ENCODE assay signal across 8 cellular contexts in the genomic region with DNA sequence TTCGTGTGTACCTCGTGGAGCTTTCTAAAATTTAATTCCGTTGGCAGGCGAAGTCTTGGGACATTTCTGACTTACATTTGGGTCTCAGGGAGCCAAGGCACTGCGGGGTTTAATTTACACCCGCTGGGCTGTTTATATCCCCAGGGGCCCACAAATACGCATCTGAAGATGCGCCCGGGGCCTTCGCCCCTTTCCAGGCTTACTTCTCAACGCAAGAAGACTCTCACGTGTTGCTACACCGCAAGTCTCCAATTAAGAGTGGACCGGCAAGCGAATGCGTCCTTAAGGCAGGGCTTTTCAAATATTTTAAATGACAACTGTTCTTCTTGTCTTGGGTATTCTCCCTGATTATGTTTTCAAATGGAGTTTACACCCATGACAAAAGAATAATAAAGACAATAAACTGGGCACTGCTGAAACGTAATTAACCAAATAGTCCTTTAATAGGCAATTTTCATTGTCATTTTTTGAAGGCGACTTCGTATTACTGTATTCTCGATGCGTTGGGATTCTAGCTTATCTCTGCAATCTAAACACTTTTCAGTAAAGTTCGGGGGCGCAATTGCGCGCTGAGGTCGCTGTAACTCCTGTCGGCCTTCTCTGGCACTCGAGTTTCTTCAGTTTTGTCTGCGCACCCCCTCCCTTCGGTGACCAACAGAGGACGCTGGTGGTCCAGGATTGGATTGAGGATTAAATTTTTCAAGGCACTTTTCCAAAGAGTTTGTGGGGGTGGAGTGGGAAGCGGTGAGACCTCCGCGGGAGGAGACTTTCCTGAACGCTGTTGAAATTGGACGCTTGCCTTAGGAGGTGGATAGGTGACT. TPM values are rescaled to one million over a fixed set of nuclear protein-coding genes. Genes with fewer than 3 reads are reported as not detected.
A peak's percentile ranks its signal among the peaks of the same experiment; 100 is the strongest.
DNase-seq lines count a peak whose midpoint lies in the region; ATAC-seq, FAIRE-seq and TF ChIP-seq lines count a peak whose summit lies in the region.

No MANE protein-coding gene starts in this region.

- H3K4me1 ChIP-seq in A673 (ENCODE audit: insufficient read depth, low read length, poor library complexity, severe bottlenecking) (peaks cover 5% of the 10 kb centered on the region), OCI-LY3 (ENCODE audit: low read length) (peaks cover 15% of the 10 kb centered on the region), left lung (peaks cover 12 to 32% of the 10 kb centered on the region in 2 donors), thoracic aorta (ENCODE audit: control insufficient read depth in 1 of 2, low read depth in 2 of 2) (peaks cover 8 to 67% of the 10 kb centered on the region in 2 donors)

- TF ChIP-seq CTCF in A673 (conservative IDR thresholded peaks at IDR 0.05; ENCODE audit: low read depth, low read length) (peak; percentile 75), OCI-LY3 (IDR thresholded peaks at IDR 0.05; ENCODE audit: low read depth, low read length) (peak; percentile 57), choroid plexus epithelial cell (conservative IDR thresholded peaks at IDR 0.05; ENCODE audit: low read depth, low read length) (peak; percentile 99), left lung (IDR thresholded peaks at IDR 0.05) (peak; percentile 54 to 76), thoracic aorta (IDR thresholded peaks at IDR 0.05) (peak; percentile 92)

- H3K27me3 ChIP-seq in A673 (replicated peaks; ENCODE audit: insufficient read depth, low read depth, low read length, poor library complexity) (peaks cover 78% of the 10 kb centered on the region), OCI-LY3 (ENCODE audit: low read depth, low read length) (peaks cover 7% of the 10 kb centered on the region), left lung (peaks cover 32 to 78% of the 10 kb centered on the region in 2 donors), thoracic aorta (replicated peaks; ENCODE audit: insufficient read depth) (no peaks in the 10 kb centered on the region)

- H3K9ac ChIP-seq in OCI-LY3 (ENCODE audit: low read length) = no peak overlapping the region

- no peak overlapping the region for H3K4me3 ChIP-seq in A673 (ENCODE audit: low read depth, low read length, poor library complexity, severe bottlenecking)
- H3K4me3 ChIP-seq in OCI-LY3 (ENCODE audit: low read length) = peak overlapping the region; percentile 73; the same call in 1 of the 2 replicates
- peak overlapping the region; percentile 55 for H3K4me3 ChIP-seq in choroid plexus epithelial cell (ENCODE audit: low read depth, low read length)
- H3K4me3 ChIP-seq in left lung = peak overlapping the region in 1 of 2 donors; percentile 29
- peak overlapping the region; percentile 74 for H3K4me3 ChIP-seq in thoracic aorta

- POLR2A ChIA-PET in A673 (lab: Charles Lee; ENCODE audit: low non-redundant PET) = no interaction called here

- ATAC-seq in left lung = peak; percentile 54
- no peak for ATAC-seq in thoracic aorta (ENCODE audit: insufficient number of reproducible peaks, low FRiP score, low read depth)
- ATAC-seq in HG03175 (IDR thresholded peaks at IDR 0.05; ENCODE audit: unreplicated experiment) = no peak

- H4K20me1 ChIP-seq in OCI-LY3 (ENCODE audit: insufficient read depth, low read length) = no peaks in the 10 kb centered on the region

- CTCF ChIA-PET in A673 (lab: Charles Lee) = interaction anchor here (1.9 kb wide), 1 partner anchor 1179 kb away, joined by 6 read pairs; no protein-coding TSS in a partner anchor

- no peak overlapping the region for H3K27ac ChIP-seq in A673 (ENCODE audit: low read depth, low read length, poor library complexity, severe bottlenecking)
- H3K27ac ChIP-seq in OCI-LY3 (ENCODE audit: low read length) = no peak overlapping the region
- H3K27ac ChIP-seq in left lung = no peak overlapping the region
- peak overlapping the region; percentile 25 to 30 for H3K27ac ChIP-seq in thoracic aorta

- H3K4me2 ChIP-seq in OCI-LY3 (ENCODE audit: low read length) = peak overlapping the region; percentile 82

- H3K9me3 ChIP-seq in A673 (ENCODE audit: low read depth, low read length, poor library complexity, severe bottlenecking) = no peaks in the 10 kb centered on the region
- no peaks in the 10 kb centered on the region for H3K9me3 ChIP-seq in OCI-LY3 (ENCODE audit: insufficient read depth, low read length)
- H3K9me3 ChIP-seq in left lung = no peaks in the 10 kb centered on the region
- no peaks in the 10 kb centered on the region for H3K9me3 ChIP-seq in thoracic aorta

- H2AFZ ChIP-seq in OCI-LY3 (ENCODE audit: low read depth, low read length) = peak overlapping the region; percentile 82; the same call in 1 of the 2 replicates

- BruUV-seq in A673 (replicated peaks; lab: Mats Ljungman, UMichigan) = no TSS peak

- intact Hi-C loops in A673 (cut with micrococcal nuclease; ENCODE audit: unreplicated experiment) (loop anchor here (2.0 to 10.0 kb wide), 5 partner anchors 430 to 1333 kb away; no protein-coding TSS in a partner anchor), left lung (cut with DNase I) (loop anchor here in 1 of 2 donors (10.0 kb wide), 1 partner anchor 433 kb away; no protein-coding TSS in a partner anchor)

- no peak for FAIRE-seq in GM19239 (lab: Jason Lieb, UNC)

- no peaks in the 10 kb centered on the region for H3K79me2 ChIP-seq in OCI-LY3 (ENCODE audit: low read length)

- H3K36me3 ChIP-seq in A673 (ENCODE audit: insufficient read depth, low read length, poor library complexity, severe bottlenecking) (no peaks in the 10 kb centered on the region), OCI-LY3 (replicated peaks; ENCODE audit: low read depth, low read length) (no peaks in the 10 kb centered on the region), left lung (no peaks in the 10 kb centered on the region), thoracic aorta (no peaks in the 10 kb centered on the region)

- peak; percentile 65 for DNase-seq in A673 (ENCODE audit: low spot score)
- peak; percentile 71 for DNase-seq in GM03348 (ENCODE audit: low spot score)
- peak; percentile 83 for DNase-seq in choroid plexus epithelial cell (ENCODE audit: low read depth)
- peak in 1 of 2 donors; percentile 41 for DNase-seq in left lung
- DNase-seq in thoracic aorta (ENCODE audit: low spot score) = no peak
- no peak for DNase-seq in GM19239 (ENCODE audit: insufficient read length, low spot score)

RNA-seq across cellular contexts. Expression of a gene that starts 0.8 kb away (rescaled TPM):
- total RNA-seq in A673 (2021) = 0.81 and 1.1 TPM in 2 replicates
- 10 to 100 TPM; 33.8 to 35.9 TPM for total RNA-seq in left lung
- 1,000 to 10,000 TPM in 1 of 2 donors, 100 to 1,000 TPM in 1; 884 to 1,323 TPM for total RNA-seq in thoracic aorta

RNA-seq across cellular contexts. Expression of a gene that starts 33.6 kb away (rescaled TPM):
- not detected in 2 replicates for total RNA-seq in A673 (2021)
- total RNA-seq in left lung = not detected
- not detected for total RNA-seq in thoracic aorta

RNA-seq across cellular contexts. Expression of a gene that starts 49.0 kb away (rescaled TPM):
- total RNA-seq in A673 (2021) (not detected in 2 replicates), left lung (not detected), thoracic aorta (not detected)

Comparison
In these comparisons a context has a peak if more than half of its experiments do, and no peak if none do; other contexts are left out.
1. DNase-seq: peak in A673 (single experiment), GM03348 (single experiment) and choroid plexus epithelial cell (single experiment); none in thoracic aorta (single experiment) and GM19239 (single experiment).
2. H3K27ac ChIP-seq: peak in thoracic aorta (2 of 2); none in A673 (single experiment), OCI-LY3 (single experiment) and left lung (0 of 2).
3. RNA of a gene that starts 0.8 kb away (total RNA-seq): 884 to 1,323 TPM in thoracic aorta; 33.8 to 35.9 TPM in left lung and 0.81 to 1.1 TPM in A673; every median in the first group is over 10 times any median in the second.
4. Peak in every context shown above with its lines, with median percentiles within 50 percentile points of each other: CTCF ChIP-seq.